Comparison of ENCODE assay signal across 12 cellular contexts in genomic region chr1:109979489-109980091, GRCh38. TPM values are rescaled to one million over a fixed set of nuclear protein-coding genes. Genes with fewer than 3 reads are reported as not detected.
DNase-seq lines count a peak whose midpoint lies in the region; ATAC-seq and TF ChIP-seq lines count a peak whose summit lies in the region.
"Had no signal": no experiment of that assay in that cellular context is flagged by ENCODE, and none has a peak within 500 bp of the region (broad histone marks: within the 10 kb centered on the region; RNA-seq: fewer than 3 reads in every experiment).

No MANE protein-coding gene starts in this region.

- H3K4me3 ChIP-seq in esophagus squamous epithelium (no peak overlapping the region), skeletal muscle satellite cell (ENCODE audit: low read length) (no peak overlapping the region)

- H3K27me3 ChIP-seq in esophagus squamous epithelium (no peaks in the 10 kb centered on the region), skeletal muscle satellite cell (ENCODE audit: control insufficient read depth, insufficient read depth, low read length) (no peaks in the 10 kb centered on the region)

- H3K36me3 Mint-ChIP-seq in nephron progenitor cell (ENCODE audit: low read depth), result no peaks in the 10 kb centered on the region
- no peaks in the 10 kb centered on the region for H3K36me3 Mint-ChIP-seq in stimulated activated memory B cell treated with anti-CD40 and anti-IgM and Interleukin-4, amounts not matched to agents 10 μg/mL and 1 μg/mL and 100 μg/mL, for 72 hours
- H3K36me3 Mint-ChIP-seq: activated naive CD8-positive, alpha-beta T cell had no signal

- peak overlapping the region in 3 of 4 donors; percentile 39 to 61 (median 58) for H3K27ac ChIP-seq in esophagus squamous epithelium
- H3K27ac ChIP-seq: KMS-11 had no signal

- TF ChIP-seq CTCF in esophagus squamous epithelium (IDR thresholded peaks at IDR 0.05) (no peak), nephron progenitor cell (IDR thresholded peaks at IDR 0.05) (no peak)

- peaks cover 37% of the 10 kb centered on the region for H3K4me1 Mint-ChIP-seq in nephron progenitor cell
- no peaks in the 10 kb centered on the region for H3K4me1 Mint-ChIP-seq in stimulated activated memory B cell treated with anti-CD40 and anti-IgM and Interleukin-4, amounts not matched to agents 10 μg/mL and 1 μg/mL and 100 μg/mL, for 72 hours

- H3K27me3 Mint-ChIP-seq in nephron progenitor cell (ENCODE audit: low read depth, poor library complexity), result peaks cover 14% of the 10 kb centered on the region
- H3K27me3 Mint-ChIP-seq in stimulated activated memory B cell treated with anti-CD40 and anti-IgM and Interleukin-4, amounts not matched to agents 10 μg/mL and 1 μg/mL and 100 μg/mL, for 72 hours, result peaks cover 35% of the 10 kb centered on the region

- no peak for ATAC-seq in stimulated activated memory B cell treated with anti-CD40 and anti-IgM and Interleukin-4, amounts not matched to agents 10 μg/mL and 1 μg/mL and 100 μg/mL, for 72 hours
- ATAC-seq: stimulated activated naive CD8-positive, alpha-beta T cell treated with anti-CD3 and anti-CD28 coated beads, Interleukin-15, Interleukin-2, amounts not matched to agents 100 U/mL and 50 U/mL, for 24 hours had no signal

- peaks cover 10 to 36% (median 34%) of the 10 kb centered on the region in 3 donors for H3K4me1 ChIP-seq in esophagus squamous epithelium
- peaks cover 72% of the 10 kb centered on the region for H3K4me1 ChIP-seq in skeletal muscle satellite cell (ENCODE audit: control insufficient read depth, insufficient read depth, low read length)

- H3K9ac ChIP-seq in skeletal muscle satellite cell (ENCODE audit: low read depth, low read length), result no peak overlapping the region
- H3K9ac ChIP-seq: KMS-11 had no signal

- no peaks in the 10 kb centered on the region for H3K9me3 ChIP-seq in esophagus squamous epithelium
- H3K9me3 ChIP-seq in skeletal muscle satellite cell (replicated peaks; ENCODE audit: low read length), result no peaks in the 10 kb centered on the region

- H3K27ac Mint-ChIP-seq in nephron progenitor cell, result no peak overlapping the region
- H3K27ac Mint-ChIP-seq in stimulated activated memory B cell treated with anti-CD40 and anti-IgM and Interleukin-4, amounts not matched to agents 10 μg/mL and 1 μg/mL and 100 μg/mL, for 72 hours, result no peak overlapping the region
- H3K27ac Mint-ChIP-seq: activated naive CD8-positive, alpha-beta T cell had no signal

- no peak for TF ChIP-seq POLR2A in esophagus squamous epithelium (IDR thresholded peaks at IDR 0.05)

- H3K4me2 ChIP-seq in skeletal muscle satellite cell (ENCODE audit: low read length), result peak overlapping the region; percentile 11

- DNase-seq in GM04504 (ENCODE audit: low read depth) (peak; percentile 41), RPMI7951 (ENCODE audit: low read depth) (peak; percentile 74), esophagus squamous epithelium (lab: John Stamatoyannopoulos, UW) (no peak), nephron progenitor cell (no peak), head of caudate nucleus (no peak), GF-D8 (lab: John Stamatoyannopoulos, UW) (no peak)
- DNase-seq: NCI-H774; stimulated activated naive CD8-positive, alpha-beta T cell treated with anti-CD3 and anti-CD28 coated beads, Interleukin-15, Interleukin-2, amounts not matched to agents 100 U/mL and 50 U/mL, for 24 hours had no signal

- 41 to 53% methylated on average over 5 of the region's 5 CpGs for WGBS in esophagus squamous epithelium, 2 donors

- no peaks in the 10 kb centered on the region for H3K9me3 Mint-ChIP-seq in nephron progenitor cell
- H3K9me3 Mint-ChIP-seq in stimulated activated memory B cell treated with anti-CD40 and anti-IgM and Interleukin-4, amounts not matched to agents 10 μg/mL and 1 μg/mL and 100 μg/mL, for 72 hours, result no peaks in the 10 kb centered on the region

- H3K36me3 ChIP-seq in esophagus squamous epithelium, result no peaks in the 10 kb centered on the region
- no peaks in the 10 kb centered on the region for H3K36me3 ChIP-seq in skeletal muscle satellite cell (ENCODE audit: insufficient read depth, low read length)

- intact Hi-C loops in esophagus squamous epithelium (cut with DNase I) (loop anchor here (5.0 to 10.0 kb wide), 2 partner anchors 337 to 435 kb away; partner anchors contain the start of gene GNAI3), head of caudate nucleus (cut with DNase I) (loop anchor here (10.0 kb wide), 3 partner anchors 65 to 435 kb away; partner anchors contain the start of genes CSF1 and GNAI3)

- H3K4me3 Mint-ChIP-seq in nephron progenitor cell, result no peak overlapping the region
- no peak overlapping the region for H3K4me3 Mint-ChIP-seq in stimulated activated memory B cell treated with anti-CD40 and anti-IgM and Interleukin-4, amounts not matched to agents 10 μg/mL and 1 μg/mL and 100 μg/mL, for 72 hours
- H3K4me3 Mint-ChIP-seq: activated naive CD8-positive, alpha-beta T cell had no signal

RNA-seq across cellular contexts. Expression of gene AHCYL1, which starts 5.0 kb away (rescaled TPM):
- 43.1 and 47.5 TPM in 2 replicates for total RNA-seq in RPMI7951 (2014; rRNA removed; shearing (Covaris generic))
- 10 to 100 TPM; 49.7 to 60.3 (median 53.0) TPM for total RNA-seq in esophagus squamous epithelium
- 29.2 and 34.5 TPM in 2 replicates for total RNA-seq in skeletal muscle satellite cell (2012; rRNA removed)

RNA-seq across cellular contexts. Expression of gene STRIP1, which starts 54.8 kb away (rescaled TPM):
- total RNA-seq in RPMI7951 (2014; rRNA removed; shearing (Covaris generic)), result 25.7 and 27.6 TPM in 2 replicates
- total RNA-seq in esophagus squamous epithelium, result 10 to 100 TPM; 25.9 to 44.4 (median 34.8) TPM
- total RNA-seq in skeletal muscle satellite cell (2012; rRNA removed), result 29.2 and 32.3 TPM in 2 replicates

Comparison
In these comparisons a context has a peak if more than half of its experiments do, and no peak if none do; other contexts are left out.
1. DNase-seq: peak in GM04504 (single experiment) and RPMI7951 (single experiment); none in esophagus squamous epithelium (single experiment), nephron progenitor cell (single experiment), head of caudate nucleus (0 of 42) and GF-D8 (single experiment).